Comparison of ENCODE assay signal across 1 cellular context in the genomic region with DNA sequence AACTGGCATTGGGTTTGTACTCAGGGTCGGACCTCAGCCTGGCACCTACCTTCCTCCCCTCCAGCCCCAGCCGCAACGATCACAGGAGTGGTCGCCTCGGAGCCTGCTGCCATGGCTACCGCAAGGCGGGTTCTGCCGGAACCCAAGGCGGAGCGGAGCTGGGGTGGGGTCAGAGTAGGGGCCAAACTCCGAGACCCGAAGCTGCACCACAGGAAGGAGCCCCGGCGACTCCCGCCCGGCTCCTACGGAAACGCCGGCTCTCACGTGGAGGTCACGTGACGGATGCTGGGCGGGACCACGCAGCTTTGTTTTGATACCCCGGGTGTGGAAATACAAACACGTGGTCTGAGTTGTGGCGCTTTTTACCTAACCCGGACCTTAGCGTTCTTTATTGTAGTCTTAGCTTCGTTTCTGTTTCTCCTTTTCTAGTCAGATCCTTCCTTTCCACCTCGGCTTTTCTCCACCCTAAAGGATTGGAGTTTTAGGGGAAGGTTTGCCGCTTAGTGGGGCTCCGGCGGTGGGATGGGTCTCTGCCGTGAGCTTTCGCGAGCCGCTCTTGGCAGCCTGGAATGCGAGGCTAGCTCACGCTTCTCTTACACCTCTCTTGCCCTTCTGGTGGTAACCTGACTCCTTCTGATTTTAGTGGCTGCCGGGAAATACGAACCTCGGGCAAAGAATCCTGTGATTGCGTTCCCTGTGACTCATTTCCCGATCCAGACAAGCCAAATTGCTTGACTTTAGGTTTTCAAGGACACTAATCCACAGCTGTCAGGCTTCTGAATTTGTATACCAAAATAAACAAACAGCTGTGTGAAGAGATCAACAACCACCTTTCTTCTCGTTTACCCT.
TF ChIP-seq lines count a peak whose summit lies in the region.

A gene with protein sequence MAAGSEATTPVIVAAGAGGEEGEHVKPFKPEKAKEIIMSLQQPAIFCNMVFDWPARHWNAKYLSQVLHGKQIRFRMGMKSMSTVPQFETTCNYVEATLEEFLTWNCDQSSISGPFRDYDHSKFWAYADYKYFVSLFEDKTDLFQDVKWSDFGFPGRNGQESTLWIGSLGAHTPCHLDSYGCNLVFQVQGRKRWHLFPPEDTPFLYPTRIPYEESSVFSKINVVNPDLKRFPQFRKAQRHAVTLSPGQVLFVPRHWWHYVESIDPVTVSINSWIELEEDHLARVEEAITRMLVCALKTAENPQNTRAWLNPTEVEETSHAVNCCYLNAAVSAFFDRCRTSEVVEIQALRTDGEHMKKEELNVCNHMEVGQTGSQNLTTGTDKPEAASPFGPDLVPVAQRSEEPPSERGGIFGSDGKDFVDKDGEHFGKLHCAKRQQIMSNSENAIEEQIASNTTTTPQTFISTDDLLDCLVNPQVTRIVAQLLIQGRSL (minus strand): TSS at position 264 of the 849 bp plus-strand sequence. CDS start 151 bp downstream, at position 113.

TF ChIP-seq in HepG2, 621 proteins besides CTCF, POLR2A, EP300 and RAD21 (continued from another document and continues in another):
- TF ChIP-seq ZFP36L1 (CRISPR knock-in tag; IDR thresholded peaks at IDR 0.05) (peak; percentile 94), SAP130 (CRISPR knock-in tag; IDR thresholded peaks at IDR 0.05; ENCODE audit: low read depth) (peak; percentile 93), TSC22D2 (CRISPR knock-in tag; IDR thresholded peaks at IDR 0.05; ENCODE audit: borderline replicate concordance) (peak; percentile 79; the same call in 1 of the 2 replicates), ZSCAN30 (CRISPR knock-in tag; IDR thresholded peaks at IDR 0.05) (no peak), ZNF260 (CRISPR knock-in tag; IDR thresholded peaks at IDR 0.05; ENCODE audit: borderline replicate concordance, low read depth) (no peak), ZNF773 (CRISPR knock-in tag; IDR thresholded peaks at IDR 0.05; ENCODE audit: borderline replicate concordance) (peak; percentile 72; the same call in 1 of the 2 replicates), HOMEZ (CRISPR knock-in tag; IDR thresholded peaks at IDR 0.05; ENCODE audit: low read depth) (no peak), FLYWCH1 (CRISPR knock-in tag; IDR thresholded peaks at IDR 0.05) (no peak), FOXM1 (CRISPR knock-in tag; IDR thresholded peaks at IDR 0.05) (no peak), HINFP (CRISPR knock-in tag; IDR thresholded peaks at IDR 0.05; ENCODE audit: low read depth) (no peak; the same call in 1 of the 2 replicates), ZBTB25 (CRISPR knock-in tag; IDR thresholded peaks at IDR 0.05) (peak; percentile 62), ZHX1 (CRISPR knock-in tag; IDR thresholded peaks at IDR 0.05; ENCODE audit: low read depth) (no peak), IKZF1 (IDR thresholded peaks at IDR 0.05) (no peak), RBM39 (IDR thresholded peaks at IDR 0.05; ENCODE audit: low read depth, low read length, poor library complexity, severe bottlenecking) (peak; percentile 44), NFKB2 (CRISPR knock-in tag; IDR thresholded peaks at IDR 0.05; ENCODE audit: borderline replicate concordance) (peak; percentile 95), ZNF329 (CRISPR knock-in tag; IDR thresholded peaks at IDR 0.05; ENCODE audit: low read depth) (no peak)
- TF ChIP-seq, protein P1, sequence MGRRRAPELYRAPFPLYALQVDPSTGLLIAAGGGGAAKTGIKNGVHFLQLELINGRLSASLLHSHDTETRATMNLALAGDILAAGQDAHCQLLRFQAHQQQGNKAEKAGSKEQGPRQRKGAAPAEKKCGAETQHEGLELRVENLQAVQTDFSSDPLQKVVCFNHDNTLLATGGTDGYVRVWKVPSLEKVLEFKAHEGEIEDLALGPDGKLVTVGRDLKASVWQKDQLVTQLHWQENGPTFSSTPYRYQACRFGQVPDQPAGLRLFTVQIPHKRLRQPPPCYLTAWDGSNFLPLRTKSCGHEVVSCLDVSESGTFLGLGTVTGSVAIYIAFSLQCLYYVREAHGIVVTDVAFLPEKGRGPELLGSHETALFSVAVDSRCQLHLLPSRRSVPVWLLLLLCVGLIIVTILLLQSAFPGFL (CRISPR knock-in tag; IDR thresholded peaks at IDR 0.05) = no peak
- TF ChIP-seq, protein P2, sequence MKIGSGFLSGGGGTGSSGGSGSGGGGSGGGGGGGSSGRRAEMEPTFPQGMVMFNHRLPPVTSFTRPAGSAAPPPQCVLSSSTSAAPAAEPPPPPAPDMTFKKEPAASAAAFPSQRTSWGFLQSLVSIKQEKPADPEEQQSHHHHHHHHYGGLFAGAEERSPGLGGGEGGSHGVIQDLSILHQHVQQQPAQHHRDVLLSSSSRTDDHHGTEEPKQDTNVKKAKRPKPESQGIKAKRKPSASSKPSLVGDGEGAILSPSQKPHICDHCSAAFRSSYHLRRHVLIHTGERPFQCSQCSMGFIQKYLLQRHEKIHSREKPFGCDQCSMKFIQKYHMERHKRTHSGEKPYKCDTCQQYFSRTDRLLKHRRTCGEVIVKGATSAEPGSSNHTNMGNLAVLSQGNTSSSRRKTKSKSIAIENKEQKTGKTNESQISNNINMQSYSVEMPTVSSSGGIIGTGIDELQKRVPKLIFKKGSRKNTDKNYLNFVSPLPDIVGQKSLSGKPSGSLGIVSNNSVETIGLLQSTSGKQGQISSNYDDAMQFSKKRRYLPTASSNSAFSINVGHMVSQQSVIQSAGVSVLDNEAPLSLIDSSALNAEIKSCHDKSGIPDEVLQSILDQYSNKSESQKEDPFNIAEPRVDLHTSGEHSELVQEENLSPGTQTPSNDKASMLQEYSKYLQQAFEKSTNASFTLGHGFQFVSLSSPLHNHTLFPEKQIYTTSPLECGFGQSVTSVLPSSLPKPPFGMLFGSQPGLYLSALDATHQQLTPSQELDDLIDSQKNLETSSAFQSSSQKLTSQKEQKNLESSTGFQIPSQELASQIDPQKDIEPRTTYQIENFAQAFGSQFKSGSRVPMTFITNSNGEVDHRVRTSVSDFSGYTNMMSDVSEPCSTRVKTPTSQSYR (CRISPR knock-in tag; IDR thresholded peaks at IDR 0.05; ENCODE audit: borderline replicate concordance) = no peak
- TF ChIP-seq, protein P3, sequence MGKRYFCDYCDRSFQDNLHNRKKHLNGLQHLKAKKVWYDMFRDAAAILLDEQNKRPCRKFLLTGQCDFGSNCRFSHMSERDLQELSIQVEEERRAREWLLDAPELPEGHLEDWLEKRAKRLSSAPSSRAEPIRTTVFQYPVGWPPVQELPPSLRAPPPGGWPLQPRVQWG (CRISPR knock-in tag; IDR thresholded peaks at IDR 0.05; ENCODE audit: borderline replicate concordance, low read depth) = no peak
- TF ChIP-seq, protein P4, sequence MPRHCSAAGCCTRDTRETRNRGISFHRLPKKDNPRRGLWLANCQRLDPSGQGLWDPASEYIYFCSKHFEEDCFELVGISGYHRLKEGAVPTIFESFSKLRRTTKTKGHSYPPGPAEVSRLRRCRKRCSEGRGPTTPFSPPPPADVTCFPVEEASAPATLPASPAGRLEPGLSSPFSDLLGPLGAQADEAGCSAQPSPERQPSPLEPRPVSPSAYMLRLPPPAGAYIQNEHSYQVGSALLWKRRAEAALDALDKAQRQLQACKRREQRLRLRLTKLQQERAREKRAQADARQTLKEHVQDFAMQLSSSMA (CRISPR knock-in tag; IDR thresholded peaks at IDR 0.05) = peak; percentile 58; the same call in 1 of the 2 replicates
- TF ChIP-seq, protein P5, sequence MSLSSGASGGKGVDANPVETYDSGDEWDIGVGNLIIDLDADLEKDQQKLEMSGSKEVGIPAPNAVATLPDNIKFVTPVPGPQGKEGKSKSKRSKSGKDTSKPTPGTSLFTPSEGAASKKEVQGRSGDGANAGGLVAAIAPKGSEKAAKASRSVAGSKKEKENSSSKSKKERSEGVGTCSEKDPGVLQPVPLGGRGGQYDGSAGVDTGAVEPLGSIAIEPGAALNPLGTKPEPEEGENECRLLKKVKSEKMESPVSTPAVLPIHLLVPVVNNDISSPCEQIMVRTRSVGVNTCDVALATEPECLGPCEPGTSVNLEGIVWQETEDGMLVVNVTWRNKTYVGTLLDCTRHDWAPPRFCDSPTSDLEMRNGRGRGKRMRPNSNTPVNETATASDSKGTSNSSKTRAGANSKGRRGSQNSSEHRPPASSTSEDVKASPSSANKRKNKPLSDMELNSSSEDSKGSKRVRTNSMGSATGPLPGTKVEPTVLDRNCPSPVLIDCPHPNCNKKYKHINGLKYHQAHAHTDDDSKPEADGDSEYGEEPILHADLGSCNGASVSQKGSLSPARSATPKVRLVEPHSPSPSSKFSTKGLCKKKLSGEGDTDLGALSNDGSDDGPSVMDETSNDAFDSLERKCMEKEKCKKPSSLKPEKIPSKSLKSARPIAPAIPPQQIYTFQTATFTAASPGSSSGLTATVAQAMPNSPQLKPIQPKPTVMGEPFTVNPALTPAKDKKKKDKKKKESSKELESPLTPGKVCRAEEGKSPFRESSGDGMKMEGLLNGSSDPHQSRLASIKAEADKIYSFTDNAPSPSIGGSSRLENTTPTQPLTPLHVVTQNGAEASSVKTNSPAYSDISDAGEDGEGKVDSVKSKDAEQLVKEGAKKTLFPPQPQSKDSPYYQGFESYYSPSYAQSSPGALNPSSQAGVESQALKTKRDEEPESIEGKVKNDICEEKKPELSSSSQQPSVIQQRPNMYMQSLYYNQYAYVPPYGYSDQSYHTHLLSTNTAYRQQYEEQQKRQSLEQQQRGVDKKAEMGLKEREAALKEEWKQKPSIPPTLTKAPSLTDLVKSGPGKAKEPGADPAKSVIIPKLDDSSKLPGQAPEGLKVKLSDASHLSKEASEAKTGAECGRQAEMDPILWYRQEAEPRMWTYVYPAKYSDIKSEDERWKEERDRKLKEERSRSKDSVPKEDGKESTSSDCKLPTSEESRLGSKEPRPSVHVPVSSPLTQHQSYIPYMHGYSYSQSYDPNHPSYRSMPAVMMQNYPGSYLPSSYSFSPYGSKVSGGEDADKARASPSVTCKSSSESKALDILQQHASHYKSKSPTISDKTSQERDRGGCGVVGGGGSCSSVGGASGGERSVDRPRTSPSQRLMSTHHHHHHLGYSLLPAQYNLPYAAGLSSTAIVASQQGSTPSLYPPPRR (CRISPR knock-in tag; IDR thresholded peaks at IDR 0.05; ENCODE audit: borderline replicate concordance) = no peak
- TF ChIP-seq, protein P6, sequence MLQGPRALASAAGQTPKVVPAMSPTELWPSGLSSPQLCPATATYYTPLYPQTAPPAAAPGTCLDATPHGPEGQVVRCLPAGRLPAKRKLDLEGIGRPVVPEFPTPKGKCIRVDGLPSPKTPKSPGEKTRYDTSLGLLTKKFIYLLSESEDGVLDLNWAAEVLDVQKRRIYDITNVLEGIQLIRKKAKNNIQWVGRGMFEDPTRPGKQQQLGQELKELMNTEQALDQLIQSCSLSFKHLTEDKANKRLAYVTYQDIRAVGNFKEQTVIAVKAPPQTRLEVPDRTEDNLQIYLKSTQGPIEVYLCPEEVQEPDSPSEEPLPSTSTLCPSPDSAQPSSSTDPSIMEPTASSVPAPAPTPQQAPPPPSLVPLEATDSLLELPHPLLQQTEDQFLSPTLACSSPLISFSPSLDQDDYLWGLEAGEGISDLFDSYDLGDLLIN (CRISPR knock-in tag; IDR thresholded peaks at IDR 0.05; ENCODE audit: borderline replicate concordance) = no peak
